In the genomic region with DNA sequence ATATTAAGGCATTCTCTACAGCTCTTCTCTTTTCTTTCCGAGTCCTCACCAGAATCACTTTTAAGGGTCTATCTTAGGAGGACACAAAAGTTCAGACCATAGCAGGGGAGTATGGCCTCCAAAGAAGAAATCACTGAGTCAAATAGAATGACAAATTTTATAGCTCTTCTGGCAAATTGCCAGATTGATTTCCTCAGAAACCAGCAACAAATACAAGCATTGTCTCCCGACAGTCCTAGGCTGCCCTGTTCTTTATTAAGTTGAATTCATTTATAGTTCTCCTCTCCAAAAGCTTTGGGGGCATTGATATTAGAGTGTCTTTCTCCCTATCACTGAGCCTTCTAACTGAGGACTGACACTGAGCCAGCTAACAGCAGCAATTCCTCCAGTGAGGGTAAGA, we compare ENCODE assay signal across 32 cellular contexts.
"Had no signal": no experiment of that assay in that cellular context is flagged by ENCODE, and none has a peak within 500 bp of the region (broad histone marks: within the 10 kb centered on the region; RNA-seq: fewer than 3 reads in every experiment).

No MANE protein-coding gene starts in this region.

- H3K36me3 ChIP-seq: brain microvascular endothelial cell, cardiac muscle cell had no signal

- H2AFZ ChIP-seq: PC-9 had no signal

- ATAC-seq: activated CD8-positive, alpha-beta T cell treated with anti-CD3 and anti-CD28 coated beads for 36 hours; activated T-cell treated with anti-CD3 and anti-CD28 coated beads, Interleukin-2, amount 50 U/mL, for 72 hours; activated T-helper 17 cell treated with anti-CD3 and anti-CD28 coated beads, Interleukin-2, amount 50 U/mL, for 72 hours had no signal

- H3K27ac ChIP-seq: brain microvascular endothelial cell, cardiac muscle cell, PC-9, RWPE1, SK-N-MC had no signal

- H3K4me2 ChIP-seq: PC-9 had no signal

- H3K27me3 ChIP-seq: brain microvascular endothelial cell, cardiac muscle cell had no signal

- DNase-seq: activated CD4-positive, alpha-beta T cell treated with anti-CD3 and anti-CD28 coated beads, Interleukin-2, amount 10 ng/mL, durations not matched to agents 24 days and 14 days; activated CD4-positive, alpha-beta T cell treated with anti-CD3 and anti-CD28 coated beads, Interleukin-2, amount 50 U/mL, for 4 hours; activated CD8-positive, alpha-beta T cell treated with anti-CD3 and anti-CD28 coated beads for 36 hours; activated effector memory CD4-positive, alpha-beta T cell treated with anti-CD3 and anti-CD28 coated beads, Interleukin-2, amount 50 U/mL, for 16 hours; activated naive CD4-positive, alpha-beta T cell; activated naive CD4-positive, alpha-beta T cell treated with anti-CD3 and anti-CD28 coated beads, Interleukin-2, amount 50 U/mL, for 16 hours; activated naive CD8-positive, alpha-beta T cell treated with anti-CD3 and anti-CD28 coated beads for 36 hours; activated T-cell treated with anti-CD3 and anti-CD28 coated beads, Interleukin-2, amount 50 U/mL, for 1 hour; activated T-cell treated with anti-CD3 and anti-CD28 coated beads, Interleukin-2, amount 50 U/mL, for 72 hours; amniotic stem cell; aorta; brain microvascular endothelial cell; Kasumi-1; KG1; MM.1S; MV-4-11; NCI-H1092; NCI-H1436 treated with DMSO at 0.1 percent for 48 hours; NCI-H1694 treated with DMSO at 0.1 percent for 48 hours; NCI-H2029 treated with DMSO at 0.1 percent for 48 hours; NCI-H2107; NCI-H2171; NCI-H510A treated with DMSO at 0.1 percent for 48 hours; NCI-H526 treated with DMSO at 0.1 percent for 48 hours; NCI-H82; PC-9; Right ventricle myocardium superior; T1000 had no signal

- H3K4me3 ChIP-seq: cardiac muscle cell, PC-9, SK-N-MC had no signal
